In genomic region chr20:50071039-50071888, GRCh38 we compare ENCODE assay signal across 1 cellular context.
TF ChIP-seq lines count a peak whose summit lies in the region.

No MANE protein-coding gene starts in this region.

TF ChIP-seq in HepG2, 621 proteins besides CTCF, POLR2A, EP300 and RAD21 (continued from another document and continues in another):
- TF ChIP-seq ZBTB10 (CRISPR knock-in tag; IDR thresholded peaks at IDR 0.05; ENCODE audit: borderline replicate concordance) = no peak; the same call in 1 of the 2 replicates
- TF ChIP-seq ZBTB7B (CRISPR knock-in tag; IDR thresholded peaks at IDR 0.05) = peak; percentile 98
- peak; percentile 17; the same call in 1 of the 2 replicates for TF ChIP-seq NFYC (CRISPR knock-in tag; IDR thresholded peaks at IDR 0.05)
- TF ChIP-seq ZNF274 (CRISPR knock-in tag; IDR thresholded peaks at IDR 0.05) = peak; percentile 96
- TF ChIP-seq SNAI1 (CRISPR knock-in tag; IDR thresholded peaks at IDR 0.05; ENCODE audit: borderline replicate concordance) = no peak
- TF ChIP-seq ZNF709 (CRISPR knock-in tag; IDR thresholded peaks at IDR 0.05) = peak; percentile 83
- peak; percentile 75 for TF ChIP-seq PHF8 (CRISPR knock-in tag; IDR thresholded peaks at IDR 0.05)
- 0 out of 2 replicates have a peak, but pooled peaks have one; percentile 78 for TF ChIP-seq JUND (CRISPR knock-in tag; IDR thresholded peaks at IDR 0.05)
- TF ChIP-seq RELA (CRISPR knock-in tag; IDR thresholded peaks at IDR 0.05) = peak; percentile 91
- no peak for TF ChIP-seq GMEB2 (CRISPR knock-in tag; IDR thresholded peaks at IDR 0.05; ENCODE audit: low read depth)
- peak; percentile 90 for TF ChIP-seq ESRRA (CRISPR knock-in tag; IDR thresholded peaks at IDR 0.05; ENCODE audit: low read depth)
- TF ChIP-seq ASH2L (IDR thresholded peaks at IDR 0.05; ENCODE audit: insufficient read length, low read depth, low read length) = peak; percentile 51
- TF ChIP-seq GRHL1 (CRISPR knock-in tag; conservative IDR thresholded peaks at IDR 0.05) = no peak
- no peak for TF ChIP-seq NFE2 (CRISPR knock-in tag; IDR thresholded peaks at IDR 0.05)
- no peak for TF ChIP-seq ATF1 (CRISPR knock-in tag; IDR thresholded peaks at IDR 0.05)
- TF ChIP-seq KLF9 (CRISPR knock-in tag; IDR thresholded peaks at IDR 0.05; ENCODE audit: low read depth) = 0 out of 2 replicates have a peak, but pooled peaks have one; percentile 52
- TF ChIP-seq KLF11 (CRISPR knock-in tag; IDR thresholded peaks at IDR 0.05) = peak; percentile 89; the same call in 1 of the 2 replicates
- no peak for TF ChIP-seq ZBTB20 (CRISPR knock-in tag; IDR thresholded peaks at IDR 0.05; ENCODE audit: borderline replicate concordance, low read depth)
- TF ChIP-seq KLF6 (CRISPR knock-in tag; IDR thresholded peaks at IDR 0.05) = peak; percentile 76; the same call in 1 of the 2 replicates
- TF ChIP-seq ZNF546 (CRISPR knock-in tag; conservative IDR thresholded peaks at IDR 0.05) = peak; percentile 87; the same call in 1 of the 2 replicates
- no peak for TF ChIP-seq ZNF703 (CRISPR knock-in tag; IDR thresholded peaks at IDR 0.05; ENCODE audit: borderline replicate concordance)
- no peak for TF ChIP-seq ZNF841 (CRISPR knock-in tag; IDR thresholded peaks at IDR 0.05; ENCODE audit: borderline replicate concordance)
- TF ChIP-seq MEIS1 (CRISPR knock-in tag; IDR thresholded peaks at IDR 0.05; ENCODE audit: borderline replicate concordance) = peak; percentile 92; the same call in 1 of the 2 replicates
- no peak for TF ChIP-seq NONO (IDR thresholded peaks at IDR 0.05)
- peak; percentile 99 for TF ChIP-seq NONO (CRISPR knock-in tag; conservative IDR thresholded peaks at IDR 0.05)
- no peak for TF ChIP-seq ZNF30 (CRISPR knock-in tag; IDR thresholded peaks at IDR 0.05)
- no peak; the same call in 1 of the 2 replicates for TF ChIP-seq ZNF761 (CRISPR knock-in tag; conservative IDR thresholded peaks at IDR 0.05)
- peak; percentile 37; the same call in 1 of the 2 replicates for TF ChIP-seq ZNF607 (CRISPR knock-in tag; IDR thresholded peaks at IDR 0.05; ENCODE audit: borderline replicate concordance)
- TF ChIP-seq SAP130 (CRISPR knock-in tag; IDR thresholded peaks at IDR 0.05; ENCODE audit: low read depth) = peak; percentile 89
- no peak for TF ChIP-seq ATF5 (CRISPR knock-in tag; IDR thresholded peaks at IDR 0.05; ENCODE audit: low read depth)
- no peak for TF ChIP-seq IKZF1 (IDR thresholded peaks at IDR 0.05)
- no peak for TF ChIP-seq ZNF234 (CRISPR knock-in tag; conservative IDR thresholded peaks at IDR 0.05)
- peak; percentile 98 for TF ChIP-seq ERF (CRISPR knock-in tag; IDR thresholded peaks at IDR 0.05)
- no peak for TF ChIP-seq TRIM22 (IDR thresholded peaks at IDR 0.05)
- TF ChIP-seq ZHX2 (IDR thresholded peaks at IDR 0.05; ENCODE audit: low read depth) = no peak
- no peak for TF ChIP-seq ZHX2 (CRISPR knock-in tag; IDR thresholded peaks at IDR 0.05; ENCODE audit: borderline replicate concordance)
- peak; percentile 99 for TF ChIP-seq REPIN1 (CRISPR knock-in tag; IDR thresholded peaks at IDR 0.05; ENCODE audit: borderline replicate concordance, low read depth)
- TF ChIP-seq ATRX (CRISPR knock-in tag; IDR thresholded peaks at IDR 0.05; ENCODE audit: borderline replicate concordance) = no peak
- TF ChIP-seq USF2 (IDR thresholded peaks at IDR 0.05; ENCODE audit: low read depth, low read length) = no peak
- no peak for TF ChIP-seq USF2 (CRISPR knock-in tag; IDR thresholded peaks at IDR 0.05; ENCODE audit: borderline replicate concordance)
- peak; percentile 69; the same call in 1 of the 2 replicates for TF ChIP-seq ZNF547 (CRISPR knock-in tag; IDR thresholded peaks at IDR 0.05)
- TF ChIP-seq PRDM4 (CRISPR knock-in tag; IDR thresholded peaks at IDR 0.05; ENCODE audit: borderline replicate concordance) = no peak
- TF ChIP-seq AGO1 (IDR thresholded peaks at IDR 0.05; ENCODE audit: low read depth, low read length, poor library complexity, severe bottlenecking) = peak; percentile 56
- no peak for TF ChIP-seq ZFAT (CRISPR knock-in tag; conservative IDR thresholded peaks at IDR 0.05)
- TF ChIP-seq HNF4A (CRISPR knock-in tag; IDR thresholded peaks at IDR 0.05) = 0 out of 2 replicates have a peak, but pooled peaks have one; percentile 21
- TF ChIP-seq RXRB (CRISPR knock-in tag; IDR thresholded peaks at IDR 0.05; ENCODE audit: borderline replicate concordance) = peak; percentile 92
- peak; percentile 75; the same call in 1 of the 2 replicates for TF ChIP-seq MXD1 (CRISPR knock-in tag; IDR thresholded peaks at IDR 0.05)
